ENCODE assay signal across 8 cellular contexts in the genomic region with DNA sequence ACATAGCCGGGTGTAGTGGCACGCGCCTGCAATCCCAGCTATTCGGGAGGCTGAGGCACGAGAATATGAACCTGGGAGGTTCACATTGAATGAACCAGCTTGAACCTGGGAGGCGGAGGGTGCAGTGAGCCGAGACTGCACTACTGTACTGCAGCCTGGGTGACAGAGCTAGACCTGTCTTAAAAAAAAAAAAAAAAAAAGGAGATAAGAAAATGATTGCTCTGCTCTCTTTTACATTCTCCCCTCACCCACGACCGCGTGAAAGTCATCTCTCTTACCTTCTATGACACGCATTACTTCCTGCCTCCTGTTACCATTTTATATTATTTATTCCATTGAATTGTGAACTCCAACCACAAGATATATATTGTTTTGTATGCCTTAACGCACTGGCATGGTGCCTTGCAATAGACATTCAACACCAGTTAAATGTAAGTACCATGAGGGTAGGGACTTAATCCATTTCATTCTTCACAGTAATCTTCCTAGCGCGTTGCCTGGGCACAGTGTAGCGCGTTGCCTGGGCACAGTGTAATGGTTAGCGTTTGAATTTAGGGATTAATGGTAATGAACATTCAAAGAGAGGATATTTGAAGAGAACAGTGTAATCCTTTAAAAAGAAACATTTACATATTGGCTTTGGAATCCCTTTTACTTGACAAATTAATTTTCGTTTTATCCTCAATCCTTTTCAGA. TPM values are rescaled to one million over a fixed set of nuclear protein-coding genes. Genes with fewer than 3 reads are reported as not detected.
A peak's percentile ranks its signal among the peaks of the same experiment; 100 is the strongest.
DNase-seq lines count a peak whose midpoint lies in the region; ATAC-seq and TF ChIP-seq lines count a peak whose summit lies in the region.

No MANE protein-coding gene starts in this region.

- no peaks in the 10 kb centered on the region for H3K27me3 ChIP-seq in CD4-positive, alpha-beta T cell (ENCODE audit: control insufficient read depth, insufficient read depth, low read length)
- H3K27me3 ChIP-seq in duodenal mucosa (ENCODE audit: control insufficient read depth in 1 of 2, insufficient read depth in 2 of 2, low read length in 2 of 2): no peaks in the 10 kb centered on the region
- H3K27me3 ChIP-seq in prostate gland (replicated peaks; ENCODE audit: insufficient read depth): no peaks in the 10 kb centered on the region
- no peaks in the 10 kb centered on the region for H3K27me3 ChIP-seq in foreskin keratinocyte
- H3K27me3 ChIP-seq in H7 (ENCODE audit: control insufficient read depth, insufficient read depth, low read length): no peaks in the 10 kb centered on the region

- peak in 9 of 10 experiments; percentile 17 to 63 (median 36) for DNase-seq in CD4-positive, alpha-beta T cell
- DNase-seq in T-helper 2 cell treated with Interferon-gamma antibody and Interleukin-4, amounts not matched to agents 5 μg/mL and 100 μg/mL, for 36 hours (ENCODE audit: low spot score): peak; percentile 38
- DNase-seq in prostate gland (ENCODE audit: low spot score): no peak
- DNase-seq in iPS-NIHi11 (ENCODE audit: low spot score): no peak
- DNase-seq in foreskin keratinocyte: no peak
- DNase-seq in H7: no peak
- DNase-seq in midbrain (lab: John Stamatoyannopoulos, UW): no peak

- no peaks in the 10 kb centered on the region for H3K27me3 Mint-ChIP-seq in CD4-positive, alpha-beta T cell
- no peaks in the 10 kb centered on the region for H3K27me3 Mint-ChIP-seq in T-helper 2 cell treated with Interferon-gamma antibody and Interleukin-4, amounts not matched to agents 5 μg/mL and 100 μg/mL, for 36 hours (ENCODE audit: low read depth)

- H3K9ac ChIP-seq in duodenal mucosa (ENCODE audit: low read depth in 1 of 2, low read length in 2 of 2): peak overlapping the region; percentile 95 to 98

- peak overlapping the region; percentile 94 for H3K27ac Mint-ChIP-seq in CD4-positive, alpha-beta T cell
- peak overlapping the region; percentile 87 for H3K27ac Mint-ChIP-seq in T-helper 2 cell treated with Interferon-gamma antibody and Interleukin-4, amounts not matched to agents 5 μg/mL and 100 μg/mL, for 36 hours

- TF ChIP-seq POLR2A in prostate gland (IDR thresholded peaks at IDR 0.05): no peak

- 87% methylated on average over 18 of the region's 18 CpGs for WGBS in prostate gland

- ATAC-seq in CD4-positive, alpha-beta T cell (ENCODE audit: poor library complexity): peak; percentile 42
- ATAC-seq in foreskin keratinocyte: no peak

- TF ChIP-seq CTCF in CD4-positive, alpha-beta T cell (IDR thresholded peaks at IDR 0.05): no peak
- TF ChIP-seq CTCF in prostate gland (IDR thresholded peaks at IDR 0.05) (no peak), foreskin keratinocyte (conservative IDR thresholded peaks at IDR 0.05) (no peak)

- no peaks in the 10 kb centered on the region for H3K9me3 ChIP-seq in CD4-positive, alpha-beta T cell (ENCODE audit: control insufficient read depth, low read length)
- H3K9me3 ChIP-seq in duodenal mucosa (ENCODE audit: control insufficient read depth in 1 of 2, low read length in 2 of 2) (no peaks in the 10 kb centered on the region), prostate gland (no peaks in the 10 kb centered on the region)

- peak overlapping the region; percentile 95 for H3K4me3 Mint-ChIP-seq in CD4-positive, alpha-beta T cell
- H3K4me3 Mint-ChIP-seq in T-helper 2 cell treated with Interferon-gamma antibody and Interleukin-4, amounts not matched to agents 5 μg/mL and 100 μg/mL, for 36 hours: peak overlapping the region; percentile 95

- intact Hi-C loops in CD4-positive, alpha-beta T cell (cut with DNase I, micrococcal nuclease): loop anchor here (2.0 to 10.0 kb wide), 10 partner anchors 15 to 255 kb away; partner anchors contain the start of genes SLC35E3 (in 2 of the 2) and MDM2 (in 1 of the 2)
- intact Hi-C loops in prostate gland (cut with DNase I): no loop called here

- H3K27ac ChIP-seq in CD4-positive, alpha-beta T cell (ENCODE audit: low read depth, low read length): peak overlapping the region; percentile 93
- H3K27ac ChIP-seq in duodenal mucosa (ENCODE audit: low read depth, low read length) (no peak overlapping the region), prostate gland (peak overlapping the region; percentile 97 to 99), foreskin keratinocyte (no peak overlapping the region)

- H3K4me1 Mint-ChIP-seq in CD4-positive, alpha-beta T cell (ENCODE audit: low read depth): peaks cover 55% of the 10 kb centered on the region
- H3K4me1 Mint-ChIP-seq in T-helper 2 cell treated with Interferon-gamma antibody and Interleukin-4, amounts not matched to agents 5 μg/mL and 100 μg/mL, for 36 hours (ENCODE audit: low read depth): peaks cover 47% of the 10 kb centered on the region

- H3K4me1 ChIP-seq in duodenal mucosa (ENCODE audit: control insufficient read depth in 1 of 2, insufficient read depth in 2 of 2, low read length in 2 of 2): peaks cover 37 to 38% of the 10 kb centered on the region in 2 donors
- H3K4me1 ChIP-seq in prostate gland (replicated peaks): no peaks in the 10 kb centered on the region
- peaks cover 26% of the 10 kb centered on the region for H3K4me1 ChIP-seq in foreskin keratinocyte

- H3K4me3 ChIP-seq in duodenal mucosa (ENCODE audit: low read depth in 1 of 2, low read length in 2 of 2) (peak overlapping the region; percentile 92 to 93), prostate gland (peak overlapping the region; percentile 66 to 81), H7 (ENCODE audit: insufficient read depth, low read depth, low read length) (no peak overlapping the region)

- H3K9me3 Mint-ChIP-seq in CD4-positive, alpha-beta T cell: no peaks in the 10 kb centered on the region
- no peaks in the 10 kb centered on the region for H3K9me3 Mint-ChIP-seq in T-helper 2 cell treated with Interferon-gamma antibody and Interleukin-4, amounts not matched to agents 5 μg/mL and 100 μg/mL, for 36 hours

- POLR2A ChIA-PET in CD4-positive, alpha-beta T cell (lab: Charles Lee): interaction anchor here (0.7 to 5.9 kb wide), 27 partner anchors 9 to 281 kb away, joined by 3 to 119 read pairs (median 4); partner anchors contain the start of genes MDM1, MDM2 and NUP107

- H3K36me3 ChIP-seq in duodenal mucosa (ENCODE audit: control insufficient read depth in 1 of 2, insufficient read depth in 2 of 2, low read length in 2 of 2) (peaks cover 0 to 5% of the 10 kb centered on the region in 2 donors), prostate gland (no peaks in the 10 kb centered on the region), H7 (replicated peaks; ENCODE audit: control insufficient read depth, insufficient read depth, low read length) (no peaks in the 10 kb centered on the region)

- CTCF ChIA-PET in CD4-positive, alpha-beta T cell (lab: Charles Lee): interaction anchor here (0.7 to 1.0 kb wide), 2 partner anchors 12 to 133 kb away, joined by 3 read pairs; partner anchors contain the start of gene SLC35E3

- H3K36me3 Mint-ChIP-seq in CD4-positive, alpha-beta T cell (ENCODE audit: low read depth): peaks cover 57% of the 10 kb centered on the region
- H3K36me3 Mint-ChIP-seq in T-helper 2 cell treated with Interferon-gamma antibody and Interleukin-4, amounts not matched to agents 5 μg/mL and 100 μg/mL, for 36 hours (ENCODE audit: low read depth): peaks cover 38% of the 10 kb centered on the region

RNA-seq across cellular contexts. Expression of gene RAP1B, which starts 2.7 kb away (rescaled TPM):
- 100 to 1,000 TPM; 256 to 261 TPM for total RNA-seq in CD4-positive, alpha-beta T cell
- 100 to 1,000 TPM; 105 to 145 TPM for total RNA-seq in prostate gland
- total RNA-seq in foreskin keratinocyte: 173 and 175 TPM in 2 replicates
- 118 and 129 TPM in 2 replicates for polyA plus RNA-seq in foreskin keratinocyte
- 89.3 and 103 TPM in 2 replicates for total RNA-seq in H7 (2014; rRNA removed; shearing (Covaris generic))

Comparison
In these comparisons a context has a peak if more than half of its experiments do, and no peak if none do; other contexts are left out.
1. DNase-seq: peak in CD4-positive, alpha-beta T cell (9 of 10) and T-helper 2 cell treated with Interferon-gamma antibody and Interleukin-4, amounts not matched to agents 5 μg/mL and 100 μg/mL, for 36 hours (single experiment); none in prostate gland (single experiment), iPS-NIHi11 (single experiment), foreskin keratinocyte (0 of 2), H7 (single experiment) and midbrain (single experiment).
2. H3K27ac ChIP-seq: peak in CD4-positive, alpha-beta T cell (single experiment) and prostate gland (2 of 2); none in duodenal mucosa (single experiment) and foreskin keratinocyte (single experiment).